ENCODE assay signal across 8 cellular contexts in the genomic region with DNA sequence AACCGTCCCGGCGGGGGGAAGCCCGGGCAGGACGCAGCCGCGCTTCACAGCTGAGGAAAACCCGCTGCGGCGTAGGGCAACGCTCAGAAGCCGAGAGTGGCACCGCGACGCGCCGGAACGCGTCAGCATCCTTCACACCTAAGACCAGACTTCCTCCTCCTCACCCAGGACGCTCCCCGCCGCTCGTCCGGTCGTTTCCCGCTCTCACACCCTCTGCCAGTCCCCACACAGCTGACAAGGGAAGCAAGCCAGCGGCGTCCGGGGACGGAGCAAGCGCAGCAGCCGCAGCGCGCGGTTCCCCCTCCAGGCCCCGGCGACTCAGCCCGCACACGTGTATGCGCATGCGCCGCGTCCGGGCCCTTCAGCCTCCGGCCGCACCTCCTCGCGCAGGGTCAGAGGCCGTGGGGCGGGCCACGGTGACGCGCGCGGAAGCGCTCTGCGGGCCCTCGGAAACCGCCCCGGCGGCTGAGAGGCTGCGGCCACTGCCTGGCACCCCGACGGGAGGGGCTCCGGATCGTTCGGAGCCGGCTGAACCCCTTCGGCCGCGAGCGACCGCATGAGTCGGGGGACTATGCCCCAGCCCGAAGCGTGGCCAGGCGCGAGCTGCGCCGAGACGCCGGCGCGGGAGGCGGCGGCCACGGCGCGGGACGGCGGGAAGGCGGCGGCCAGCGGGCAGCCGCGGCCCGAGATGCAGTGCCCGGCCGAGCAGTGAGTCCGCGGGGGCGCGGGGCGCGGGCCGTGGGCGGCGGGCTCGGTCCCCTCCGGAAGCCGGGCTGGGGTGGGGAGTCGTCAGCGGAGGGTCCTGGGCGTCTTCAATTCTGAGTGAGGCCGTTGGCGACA. TPM values are rescaled to one million over a fixed set of nuclear protein-coding genes. Genes with fewer than 3 reads are reported as not detected.
A peak's percentile ranks its signal among the peaks of the same experiment; 100 is the strongest.
DNase-seq lines count a peak whose midpoint lies in the region; ATAC-seq and TF ChIP-seq lines count a peak whose summit lies in the region.

A gene (plus strand): TSS at position 449 of the 840 bp plus-strand sequence. CDS start 108 bp downstream, at position 557.

- no peaks in the 10 kb centered on the region for H3K27me3 Mint-ChIP-seq in activated CD4-positive, alpha-beta T cell treated with anti-CD3 and anti-CD28 coated beads, Interleukin-2, amount 10 ng/mL, durations not matched to agents 24 days and 14 days

- ATAC-seq in HG03378 (IDR thresholded peaks at IDR 0.05; ENCODE audit: unreplicated experiment) (peak; percentile 50), left lobe of liver (peak; percentile 87)

- intact Hi-C loops in activated CD4-positive, alpha-beta T cell treated with anti-CD3 and anti-CD28 coated beads, Interleukin-2, amount 10 ng/mL, durations not matched to agents 24 days and 14 days (cut with micrococcal nuclease), result loop anchor here (1.0 to 10.0 kb wide), 8 partner anchors 42 to 1793 kb away; a partner anchor contains a TSS

- peak within 1 kb of the TSS; percentile 99 for H3K27ac Mint-ChIP-seq in activated CD4-positive, alpha-beta T cell treated with anti-CD3 and anti-CD28 coated beads, Interleukin-2, amount 10 ng/mL, durations not matched to agents 24 days and 14 days

- H3K4me1 Mint-ChIP-seq in activated CD4-positive, alpha-beta T cell treated with anti-CD3 and anti-CD28 coated beads, Interleukin-2, amount 10 ng/mL, durations not matched to agents 24 days and 14 days, result peaks cover 59% of the 10 kb centered on the region

- peaks cover 40% of the 10 kb centered on the region for H3K36me3 Mint-ChIP-seq in activated CD4-positive, alpha-beta T cell treated with anti-CD3 and anti-CD28 coated beads, Interleukin-2, amount 10 ng/mL, durations not matched to agents 24 days and 14 days (ENCODE audit: low read depth)

- peak; percentile 95 for DNase-seq in Ammon's horn (ENCODE audit: low spot score)
- DNase-seq in NCI-H510A (lab: John Stamatoyannopoulos, UW), result peak; percentile 94
- DNase-seq in activated CD4-positive, alpha-beta T cell treated with anti-CD3 and anti-CD28 coated beads, Interleukin-2, amount 10 ng/mL, durations not matched to agents 24 days and 14 days, result peak; percentile 96
- DNase-seq in cortex of kidney (lab: John Stamatoyannopoulos, UW), result peak; percentile 37
- DNase-seq in left lobe of liver (ENCODE audit: low spot score), result peak; percentile 94
- peak; percentile 77 for DNase-seq in stimulated activated CD4-positive, alpha-beta T cell treated with anti-CD3 and anti-CD28 coated beads, Interleukin-2, amount 100 ng/mL, for 4 hours (ENCODE audit: low read depth)

- TF ChIP-seq POLR2A in GM19099 (IDR thresholded peaks at IDR 0.05; ENCODE audit: extremely low read depth, insufficient read length, low read depth), result peak; percentile 86

- peak within 1 kb of the TSS; percentile 96 for H3K4me3 Mint-ChIP-seq in activated CD4-positive, alpha-beta T cell treated with anti-CD3 and anti-CD28 coated beads, Interleukin-2, amount 10 ng/mL, durations not matched to agents 24 days and 14 days

- peaks cover 6% of the 10 kb centered on the region for H3K9me3 Mint-ChIP-seq in activated CD4-positive, alpha-beta T cell treated with anti-CD3 and anti-CD28 coated beads, Interleukin-2, amount 10 ng/mL, durations not matched to agents 24 days and 14 days

RNA-seq across cellular contexts. Expression of the gene that starts here (rescaled TPM):
- 52.5 and 62.1 TPM in 2 replicates for total RNA-seq in activated CD4-positive, alpha-beta T cell treated with anti-CD3 and anti-CD28 coated beads, Interleukin-2, amount 10 ng/mL, durations not matched to agents 24 days and 14 days
- 32.1 TPM for total RNA-seq in left lobe of liver

Comparison
In these comparisons a context has a peak if more than half of its experiments do, and no peak if none do; other contexts are left out.
1. Peak in every context shown above with its lines: DNase-seq and ATAC-seq.
2. DNase-seq: peak in every context shown above with its lines; median percentile 96 in activated CD4-positive, alpha-beta T cell treated with anti-CD3 and anti-CD28 coated beads, Interleukin-2, amount 10 ng/mL, durations not matched to agents 24 days and 14 days; 95 in Ammon's horn; 94 in NCI-H510A; 94 in left lobe of liver; 77 in stimulated activated CD4-positive, alpha-beta T cell treated with anti-CD3 and anti-CD28 coated beads, Interleukin-2, amount 100 ng/mL, for 4 hours; 37 in cortex of kidney.